Comparison of ENCODE assay signal across 35 cellular contexts in genomic region chr6:55101157-55101556, GRCh38.
"Had no signal": no experiment of that assay in that cellular context is flagged by ENCODE, and none has a peak within 500 bp of the region (broad histone marks: within the 10 kb centered on the region; RNA-seq: fewer than 3 reads in every experiment).

No MANE protein-coding gene starts in this region.

- H3K27me3 Mint-ChIP-seq: activated B cell treated with CpG ODN at 0.5 μM for 24 hours; activated CD4-positive, alpha-beta memory T cell treated with anti-CD3 and anti-CD28 coated beads for 36 hours; activated CD4-positive, alpha-beta T cell treated with anti-CD3 and anti-CD28 coated beads, Interleukin-2, amount 10 ng/mL, durations not matched to agents 24 days and 14 days; activated CD8-positive, alpha-beta T cell treated with anti-CD3 and anti-CD28 coated beads for 36 hours; activated naive CD8-positive, alpha-beta T cell treated with anti-CD3 and anti-CD28 coated beads for 36 hours; activated T-helper 17 cell treated with anti-CD3 and anti-CD28 coated beads, Interleukin-2, amount 50 U/mL, for 72 hours had no signal

- H3K27ac Mint-ChIP-seq: activated B cell treated with CpG ODN at 0.5 μM for 24 hours; activated CD4-positive, alpha-beta memory T cell treated with anti-CD3 and anti-CD28 coated beads for 36 hours; activated CD4-positive, alpha-beta T cell treated with anti-CD3 and anti-CD28 coated beads, Interleukin-2, amount 10 ng/mL, durations not matched to agents 24 days and 14 days; activated CD8-positive, alpha-beta T cell treated with anti-CD3 and anti-CD28 coated beads for 36 hours; activated naive CD4-positive, alpha-beta T cell treated with anti-CD3 and anti-CD28 coated beads for 36 hours; activated naive CD4-positive, alpha-beta T cell treated with anti-CD3 and anti-CD28 coated beads, Interleukin-2, amount 50 U/mL, for 72 hours; activated naive CD8-positive, alpha-beta T cell treated with anti-CD3 and anti-CD28 coated beads for 36 hours; activated T-cell treated with anti-CD3 and anti-CD28 coated beads, Interleukin-2, amount 50 U/mL, for 72 hours; activated T-helper 1 cell treated with anti-CD3 and anti-CD28 coated beads, Interleukin-12 subunit alpha, Interleukin-12 subunit beta, Interleukin-2, Interleukin-4 antibody, amounts not matched to agents 30 ng/mL and 10 ng/mL and 1 ng/mL, durations not matched to agents 14 hours and 24 hours and 36 hours; activated T-helper 17 cell treated with anti-CD3 and anti-CD28 coated beads, Interleukin-2, amount 50 U/mL, for 72 hours; T-helper 2 cell treated with Interferon-gamma antibody and Interleukin-4, amounts not matched to agents 5 μg/mL and 100 μg/mL, for 36 hours had no signal

- H3K36me3 ChIP-seq: adrenal gland, brain microvascular endothelial cell, breast epithelium had no signal

- H3K4me3 ChIP-seq: adrenal gland, body of pancreas, breast epithelium had no signal

- H3K36me3 Mint-ChIP-seq: activated CD4-positive, alpha-beta memory T cell treated with anti-CD3 and anti-CD28 coated beads for 36 hours; activated naive CD4-positive, alpha-beta T cell treated with anti-CD3 and anti-CD28 coated beads, Interleukin-2, amount 50 U/mL, for 72 hours; activated naive CD8-positive, alpha-beta T cell treated with anti-CD3 and anti-CD28 coated beads for 36 hours had no signal

- H3K4me1 Mint-ChIP-seq: activated B cell treated with CpG ODN at 0.5 μM for 24 hours; activated CD4-positive, alpha-beta T cell treated with anti-CD3 and anti-CD28 coated beads, Interleukin-2, amount 10 ng/mL, durations not matched to agents 24 days and 14 days; activated naive CD8-positive, alpha-beta T cell treated with anti-CD3 and anti-CD28 coated beads for 36 hours; activated T-helper 17 cell treated with anti-CD3 and anti-CD28 coated beads, Interleukin-2, amount 50 U/mL, for 72 hours had no signal

- H3K27ac ChIP-seq: adrenal gland, body of pancreas, brain microvascular endothelial cell, breast epithelium, VCaP had no signal

- H3K9me3 ChIP-seq: adrenal gland, body of pancreas, breast epithelium had no signal

- FAIRE-seq: astrocyte, colon, TTC549 had no signal

- H3K4me3 Mint-ChIP-seq: activated B cell treated with CpG ODN at 0.5 μM for 24 hours; activated CD4-positive, alpha-beta memory T cell treated with anti-CD3 and anti-CD28 coated beads for 36 hours; activated CD4-positive, alpha-beta T cell treated with anti-CD3 and anti-CD28 coated beads, Interleukin-2, amount 10 ng/mL, durations not matched to agents 24 days and 14 days; activated CD8-positive, alpha-beta T cell treated with anti-CD3 and anti-CD28 coated beads for 36 hours; activated naive CD4-positive, alpha-beta T cell treated with anti-CD3 and anti-CD28 coated beads for 36 hours; activated naive CD8-positive, alpha-beta T cell treated with anti-CD3 and anti-CD28 coated beads for 36 hours; activated T-cell treated with anti-CD3 and anti-CD28 coated beads, Interleukin-2, amount 50 U/mL, for 4 hours; activated T-cell treated with anti-CD3 and anti-CD28 coated beads, Interleukin-2, amount 50 U/mL, for 72 hours; activated T-helper 1 cell treated with anti-CD3 and anti-CD28 coated beads, Interleukin-12 subunit alpha, Interleukin-12 subunit beta, Interleukin-2, Interleukin-4 antibody, amounts not matched to agents 30 ng/mL and 10 ng/mL and 1 ng/mL, durations not matched to agents 14 hours and 24 hours and 36 hours; activated T-helper 17 cell treated with anti-CD3 and anti-CD28 coated beads, Interleukin-2, amount 50 U/mL, for 72 hours; T-helper 2 cell treated with Interferon-gamma antibody and Interleukin-4, amounts not matched to agents 5 μg/mL and 100 μg/mL, for 36 hours had no signal

- H3K27me3 ChIP-seq: adrenal gland, body of pancreas, brain microvascular endothelial cell, breast epithelium had no signal

- DNase-seq: activated B cell treated with CpG ODN at 0.5 μM for 24 hours; activated CD4-positive, alpha-beta memory T cell treated with anti-CD3 and anti-CD28 coated beads for 36 hours; activated CD4-positive, alpha-beta T cell treated with anti-CD3 and anti-CD28 coated beads for 4 hours; activated CD4-positive, alpha-beta T cell treated with anti-CD3 and anti-CD28 coated beads, Interleukin-2, amount 10 ng/mL, durations not matched to agents 24 days and 14 days; activated CD4-positive, alpha-beta T cell treated with anti-CD3 and anti-CD28 coated beads, Interleukin-2, amount 50 U/mL, for 1 hour; activated CD4-positive, alpha-beta T cell treated with anti-CD3 and anti-CD28 coated beads, Interleukin-2, amount 50 U/mL, for 4 hours; activated CD4-positive, CD25-positive, alpha-beta regulatory T cell treated with anti-CD3 and anti-CD28 coated beads, Interleukin-2, amount 50 U/mL, for 72 hours; activated CD8-positive, alpha-beta memory T cell treated with anti-CD3 and anti-CD28 coated beads, Interleukin-2, amount 50 U/mL, for 4 hours; activated CD8-positive, alpha-beta T cell treated with anti-CD3 and anti-CD28 coated beads for 36 hours; activated effector memory CD4-positive, alpha-beta T cell treated with anti-CD3 and anti-CD28 coated beads, Interleukin-2, amount 50 U/mL, for 16 hours; activated gamma-delta T cell treated with Interleukin-2 at 50 U/mL for 16 hours; activated naive CD4-positive, alpha-beta T cell; activated naive CD4-positive, alpha-beta T cell treated with anti-CD3 and anti-CD28 coated beads for 36 hours; activated naive CD4-positive, alpha-beta T cell treated with anti-CD3 and anti-CD28 coated beads, Interleukin-2, amount 50 U/mL, for 16 hours; activated naive CD8-positive, alpha-beta T cell treated with anti-CD3 and anti-CD28 coated beads for 36 hours; activated T-cell treated with anti-CD3 and anti-CD28 coated beads for 4 hours; activated T-cell treated with anti-CD3 and anti-CD28 coated beads, Interleukin-2, amount 50 U/mL, for 1 hour; activated T-cell treated with anti-CD3 and anti-CD28 coated beads, Interleukin-2, amount 50 U/mL, for 4 hours; activated T-cell treated with anti-CD3 and anti-CD28 coated beads, Interleukin-2, amount 50 U/mL, for 72 hours; adrenal gland; amniotic stem cell; aorta; body of pancreas; brain microvascular endothelial cell; central memory CD4-positive, alpha-beta T cell; T-helper 9 cell had no signal

- H3K4me1 ChIP-seq: adrenal gland, body of pancreas, breast epithelium had no signal
